ENCODE assay signal across 9 cellular contexts in the genomic region with DNA sequence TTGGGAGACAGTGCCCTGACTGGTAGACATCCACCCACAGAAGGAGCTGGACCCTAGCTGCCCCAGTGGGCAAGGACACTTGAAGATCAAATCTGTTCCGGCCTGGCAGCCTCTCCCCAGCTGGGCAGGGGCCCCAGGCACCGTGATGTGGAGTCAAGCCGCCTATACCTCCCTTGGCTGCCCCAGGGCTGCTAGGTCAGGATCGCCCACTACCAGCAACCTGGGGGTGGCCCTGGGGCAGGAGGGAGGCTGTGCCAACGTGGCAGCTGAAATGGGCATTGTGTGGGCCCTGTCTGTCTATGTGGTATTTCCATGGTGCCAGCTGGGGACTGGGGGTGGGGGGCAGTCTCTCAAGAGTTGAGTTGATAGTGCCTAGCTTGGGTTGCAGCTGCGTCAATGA. TPM values are rescaled to one million over a fixed set of nuclear protein-coding genes. Genes with fewer than 3 reads are reported as not detected.
A peak's percentile ranks its signal among the peaks of the same experiment; 100 is the strongest.
DNase-seq lines count a peak whose midpoint lies in the region; ATAC-seq and TF ChIP-seq lines count a peak whose summit lies in the region.
"Had no signal": no experiment of that assay in that cellular context is flagged by ENCODE, and none has a peak within 500 bp of the region (broad histone marks: within the 10 kb centered on the region; RNA-seq: fewer than 3 reads in every experiment).

No MANE protein-coding gene starts in this region.

- H3K4me3 Mint-ChIP-seq in neural progenitor cell: peak overlapping the region; percentile 99

- POLR2A ChIA-PET in PC-9 (lab: Charles Lee; ENCODE audit: unreplicated experiment): no interaction called here

- H3K27ac Mint-ChIP-seq in neural progenitor cell: no peak overlapping the region

- no peaks in the 10 kb centered on the region for H3K9me3 Mint-ChIP-seq in neural progenitor cell

- peaks cover 55% of the 10 kb centered on the region for H3F3A ChIP-seq in PC-9 (ENCODE audit: insufficient read depth, low read depth)
- H3F3A ChIP-seq in neural progenitor cell (ENCODE audit: low read depth): peaks cover 4% of the 10 kb centered on the region

- peaks cover 36% of the 10 kb centered on the region for H3K4me1 Mint-ChIP-seq in neural progenitor cell

- H3K4me1 ChIP-seq in BE2C: no peaks in the 10 kb centered on the region
- peaks cover 29% of the 10 kb centered on the region for H3K4me1 ChIP-seq in PC-9 (replicated peaks; ENCODE audit: insufficient read depth)
- H3K4me1 ChIP-seq in esophagus (ENCODE audit: control insufficient read depth in 2 of 2, insufficient read depth in 2 of 2, low read length in 1 of 2): peaks cover 8 to 20% of the 10 kb centered on the region in 2 donors
- H3K4me1 ChIP-seq in neural progenitor cell: peaks cover 16% of the 10 kb centered on the region

- H4K20me1 ChIP-seq in PC-9 (ENCODE audit: insufficient read depth) (0 out of 2 replicates have a peak, but pooled peaks cover 4% of the 10 kb centered on the region), neural progenitor cell (ENCODE audit: low read depth) (peaks cover 1% of the 10 kb centered on the region)

- peak overlapping the region; percentile 74 for H3K9ac ChIP-seq in neural progenitor cell

- peaks cover 22% of the 10 kb centered on the region for H3K27me3 Mint-ChIP-seq in neural progenitor cell (ENCODE audit: insufficient read depth, low read depth)

- no peaks in the 10 kb centered on the region for H3K9me3 ChIP-seq in BE2C
- no peaks in the 10 kb centered on the region for H3K9me3 ChIP-seq in PC-9 (ENCODE audit: insufficient read depth, low read depth)
- H3K9me3 ChIP-seq in esophagus (ENCODE audit: control insufficient read depth in 2 of 2, insufficient read depth in 1 of 2, low read depth in 1 of 2, low read length in 1 of 2): no peaks in the 10 kb centered on the region
- H3K9me3 ChIP-seq in neural progenitor cell (ENCODE audit: low read depth): no peaks in the 10 kb centered on the region

- H3K4me3 ChIP-seq in BE2C (ENCODE audit: low read depth, low read length) (peak overlapping the region; percentile 68), PC-9 (peak overlapping the region; percentile 88; the same call in 1 of the 2 replicates), esophagus (ENCODE audit: low read depth in 1 of 2, low read length in 2 of 2) (peak overlapping the region; percentile 81 to 83), neural progenitor cell (peak overlapping the region; percentile 99)

- intact Hi-C loops in PC-9 (cut with micrococcal nuclease; ENCODE audit: unreplicated experiment): loop anchor here (10.0 kb wide), 1 partner anchor 379 kb away; a partner anchor contains a TSS

- WGBS in esophagus, 2 donors: 18 to 23% methylated on average over 6 of the region's 6 CpGs

- H3K36me3 ChIP-seq in BE2C (no peaks in the 10 kb centered on the region), PC-9 (ENCODE audit: low read depth) (no peaks in the 10 kb centered on the region), esophagus (ENCODE audit: control insufficient read depth in 2 of 2, insufficient read depth in 2 of 2, low read length in 1 of 2) (peaks cover 2 to 9% of the 10 kb centered on the region in 2 donors), neural progenitor cell (no peaks in the 10 kb centered on the region)

- H3K27me3 ChIP-seq in BE2C (no peaks in the 10 kb centered on the region), PC-9 (ENCODE audit: insufficient read depth, low read depth) (no peaks in the 10 kb centered on the region), esophagus (ENCODE audit: control insufficient read depth in 1 of 2, insufficient read depth in 2 of 2, low read length in 2 of 2) (no peaks in the 10 kb centered on the region), neural progenitor cell (no peaks in the 10 kb centered on the region)

- ATAC-seq in GM19023 (IDR thresholded peaks at IDR 0.05; ENCODE audit: unreplicated experiment): no peak
- no peak for ATAC-seq in HG02884 (IDR thresholded peaks at IDR 0.05; ENCODE audit: unreplicated experiment)

- H3K27ac ChIP-seq in PC-9 (no peak overlapping the region), esophagus (ENCODE audit: low read depth in 2 of 2, low read length in 1 of 2) (peak overlapping the region; percentile 2 to 65), neural progenitor cell (no peak overlapping the region)

- no peak for TF ChIP-seq CTCF in BE2C (IDR thresholded peaks at IDR 0.05; ENCODE audit: low read depth, low read length)
- TF ChIP-seq CTCF in PC-9 (conservative IDR thresholded peaks at IDR 0.05): no peak
- no peak for TF ChIP-seq CTCF in neural progenitor cell (IDR thresholded peaks at IDR 0.05)

- H3K4me2 ChIP-seq in PC-9: peak overlapping the region; percentile 94
- H3K4me2 ChIP-seq in neural progenitor cell: peak overlapping the region; percentile 98

- BruUV-seq in PC-9 (replicated peaks; lab: Mats Ljungman, UMichigan): no TSS peak

- H3K79me2 ChIP-seq in PC-9 (ENCODE audit: low read depth) (peaks cover 6% of the 10 kb centered on the region; the same call in 1 of the 2 replicates), neural progenitor cell (ENCODE audit: low read depth) (peaks cover 13% of the 10 kb centered on the region)

- H3K36me3 Mint-ChIP-seq in neural progenitor cell: peaks cover 7% of the 10 kb centered on the region

- no peaks in the 10 kb centered on the region for H3K9me2 ChIP-seq in PC-9 (ENCODE audit: insufficient read depth)

- CTCF ChIA-PET in PC-9 (lab: Charles Lee): no interaction called here

- no peak overlapping the region for H2AFZ ChIP-seq in PC-9
- H2AFZ ChIP-seq in neural progenitor cell (replicated peaks): peak overlapping the region; percentile 93

- no peak for DNase-seq in BE2C
- no peak for DNase-seq in PC-9
- DNase-seq in neural progenitor cell (ENCODE audit: low spot score): no peak
- DNase-seq in SHP77 treated with DMSO at 0.1 percent for 48 hours (lab: John Stamatoyannopoulos, UW): no peak
- DNase-seq in stimulated activated CD4-positive, alpha-beta T cell treated with anti-CD3 and anti-CD28 coated beads, Interleukin-2, amount 100 ng/mL, for 48 hours: no peak
- DNase-seq: NCI-H526 treated with DMSO at 0.1 percent for 48 hours had no signal

RNA-seq across cellular contexts. Expression of a gene that starts 0.9 kb away (rescaled TPM):
- polyA plus RNA-seq in BE2C (2012; ENCODE audit: insufficient read depth, insufficient read length, low read depth): 38.8 TPM
- total RNA-seq in PC-9 (2021) (38.6 and 58.7 TPM in 2 replicates), neural progenitor cell (ENCODE audit: low replicate concordance) (12.6 and 17.3 TPM in 2 replicates)
- polyA plus RNA-seq in esophagus: 10 to 100 TPM; 12.1 to 13.5 TPM

RNA-seq across cellular contexts. Expression of a gene that starts 33.9 kb away (rescaled TPM):
- polyA plus RNA-seq in BE2C (2012; ENCODE audit: insufficient read depth, insufficient read length, low read depth): 4.1 TPM
- total RNA-seq in PC-9 (2021) (0.17 and 0.73 TPM in 2 replicates), neural progenitor cell (ENCODE audit: low replicate concordance) (8.7 and 27.9 TPM in 2 replicates)
- under 1 TPM; 0.37 to 0.44 TPM for polyA plus RNA-seq in esophagus

RNA-seq across cellular contexts. Expression of a gene that starts 40.2 kb away (rescaled TPM):
- polyA plus RNA-seq in BE2C (2012; ENCODE audit: insufficient read depth, insufficient read length, low read depth): 3.4 TPM
- total RNA-seq in PC-9 (2021) (291 and 327 TPM in 2 replicates), neural progenitor cell (ENCODE audit: low replicate concordance) (7.7 and 11.9 TPM in 2 replicates)
- polyA plus RNA-seq in esophagus: 10 to 100 TPM; 38.3 to 41.8 TPM

RNA-seq across cellular contexts. Expression of a gene that starts 54.4 kb away (rescaled TPM):
- 190 TPM for polyA plus RNA-seq in BE2C (2012; ENCODE audit: insufficient read depth, insufficient read length, low read depth)
- total RNA-seq in PC-9 (2021) (34.0 and 35.8 TPM in 2 replicates), neural progenitor cell (ENCODE audit: low replicate concordance) (12.0 and 31.4 TPM in 2 replicates)
- polyA plus RNA-seq in esophagus: 10 to 100 TPM; 15.4 to 31.3 TPM

Comparison
In these comparisons a context has a peak if more than half of its experiments do, and no peak if none do; other contexts are left out.
1. H3K27ac ChIP-seq: peak in esophagus (2 of 2); none in PC-9 (single experiment) and neural progenitor cell (single experiment).
2. RNA of a gene that starts 40.2 kb away (total RNA-seq): 291 to 327 TPM in PC-9; 7.7 to 11.9 TPM in neural progenitor cell; every median in the first group is over 10 times any median in the second.
3. Peak in every context shown above with its lines, with median percentiles within 50 percentile points of each other: H3K4me3 ChIP-seq.